Comparison of ENCODE assay signal across 11 cellular contexts in the genomic region with DNA sequence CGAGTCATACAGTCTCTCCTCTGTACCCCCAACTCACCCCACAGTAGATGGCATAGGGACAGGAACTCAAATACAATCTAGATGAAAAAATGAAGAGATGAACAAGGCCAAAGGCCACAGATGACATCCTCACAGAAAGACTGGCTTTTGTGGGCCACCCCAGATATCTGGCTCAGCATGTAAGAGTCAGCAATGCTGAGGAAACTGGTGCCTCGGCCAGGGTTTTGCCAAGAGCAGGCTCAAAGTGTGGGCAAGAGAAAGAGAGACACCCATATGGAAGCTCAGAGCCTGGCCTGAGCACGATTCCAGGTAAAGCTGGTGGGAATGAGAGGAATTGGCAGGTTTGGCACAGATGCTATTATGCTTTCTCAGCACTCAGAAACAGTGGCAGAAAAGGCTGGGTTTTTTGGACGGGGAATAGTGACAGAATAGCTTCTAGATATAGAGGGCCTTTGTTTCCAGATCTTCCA.
DNase-seq lines count a peak whose midpoint lies in the region; ATAC-seq and TF ChIP-seq lines count a peak whose summit lies in the region.
"Had no signal": no experiment of that assay in that cellular context is flagged by ENCODE, and none has a peak within 500 bp of the region (broad histone marks: within the 10 kb centered on the region; RNA-seq: fewer than 3 reads in every experiment).

No MANE protein-coding gene starts in this region.

- peaks cover 11% of the 10 kb centered on the region for H3K36me3 Mint-ChIP-seq in activated T-cell treated with anti-CD3 and anti-CD28 coated beads, Interleukin-2, amount 50 U/mL, for 24 hours (ENCODE audit: low read depth)
- H3K36me3 Mint-ChIP-seq in activated naive CD8-positive, alpha-beta T cell treated with anti-CD3 and anti-CD28 coated beads, Interleukin-2, amount 50 U/mL, for 24 hours (ENCODE audit: low read depth): peaks cover 16% of the 10 kb centered on the region

- H3K9me3 Mint-ChIP-seq in activated T-cell treated with anti-CD3 and anti-CD28 coated beads, Interleukin-2, amount 50 U/mL, for 24 hours: peaks cover 13% of the 10 kb centered on the region
- peaks cover 16% of the 10 kb centered on the region for H3K9me3 Mint-ChIP-seq in activated naive CD8-positive, alpha-beta T cell treated with anti-CD3 and anti-CD28 coated beads, Interleukin-2, amount 50 U/mL, for 24 hours

- H3K4me3 Mint-ChIP-seq in activated T-cell treated with anti-CD3 and anti-CD28 coated beads, Interleukin-2, amount 50 U/mL, for 24 hours: peak overlapping the region; percentile 30
- H3K4me3 Mint-ChIP-seq in activated naive CD8-positive, alpha-beta T cell treated with anti-CD3 and anti-CD28 coated beads, Interleukin-2, amount 50 U/mL, for 24 hours: peak overlapping the region; percentile 36

- no peaks in the 10 kb centered on the region for H3K36me3 ChIP-seq in thoracic aorta

- no peak overlapping the region for H3K4me3 ChIP-seq in thoracic aorta

- H3K27me3 ChIP-seq in thoracic aorta (replicated peaks; ENCODE audit: insufficient read depth): no peaks in the 10 kb centered on the region

- H3K27me3 Mint-ChIP-seq in activated T-cell treated with anti-CD3 and anti-CD28 coated beads, Interleukin-2, amount 50 U/mL, for 24 hours: no peaks in the 10 kb centered on the region
- H3K27me3 Mint-ChIP-seq in activated naive CD8-positive, alpha-beta T cell treated with anti-CD3 and anti-CD28 coated beads, Interleukin-2, amount 50 U/mL, for 24 hours: no peaks in the 10 kb centered on the region

- H3K4me1 ChIP-seq in thoracic aorta (ENCODE audit: control insufficient read depth in 1 of 2, low read depth in 2 of 2): peaks cover 3 to 8% of the 10 kb centered on the region in 2 donors

- H3K9me3 ChIP-seq in thoracic aorta: peaks cover 3% of the 10 kb centered on the region

- no peak for ATAC-seq in activated naive CD8-positive, alpha-beta T cell treated with anti-CD3 and anti-CD28 coated beads, Interleukin-2, amount 50 U/mL, for 24 hours
- ATAC-seq in thoracic aorta (ENCODE audit: insufficient number of reproducible peaks, low FRiP score, low read depth) (peak; percentile 40), GM21390 (IDR thresholded peaks at IDR 0.05; ENCODE audit: unreplicated experiment) (no peak), HG02610 (IDR thresholded peaks at IDR 0.05; ENCODE audit: unreplicated experiment) (no peak)

- H3K4me1 Mint-ChIP-seq in activated T-cell treated with anti-CD3 and anti-CD28 coated beads, Interleukin-2, amount 50 U/mL, for 24 hours (ENCODE audit: low read depth): peaks cover 76% of the 10 kb centered on the region
- peaks cover 63% of the 10 kb centered on the region for H3K4me1 Mint-ChIP-seq in activated naive CD8-positive, alpha-beta T cell treated with anti-CD3 and anti-CD28 coated beads, Interleukin-2, amount 50 U/mL, for 24 hours

- TF ChIP-seq CTCF in thoracic aorta (IDR thresholded peaks at IDR 0.05): no peak

- H3K27ac Mint-ChIP-seq in activated T-cell treated with anti-CD3 and anti-CD28 coated beads, Interleukin-2, amount 50 U/mL, for 24 hours: peak overlapping the region; percentile 98
- H3K27ac Mint-ChIP-seq in activated naive CD8-positive, alpha-beta T cell treated with anti-CD3 and anti-CD28 coated beads, Interleukin-2, amount 50 U/mL, for 24 hours: peak overlapping the region; percentile 99

- H3K27ac ChIP-seq in thoracic aorta: no peak overlapping the region

- peak; percentile 66 for DNase-seq in activated T-cell treated with anti-CD3 and anti-CD28 coated beads, Interleukin-2, amount 50 U/mL, for 24 hours
- DNase-seq in activated T-cell treated with anti-CD3 and anti-CD28 coated beads for 4 hours (no peak), medulla oblongata (ENCODE audit: extremely low spot score) (peak; percentile 52), thoracic aorta (ENCODE audit: low spot score) (no peak), GOT3 (lab: John Stamatoyannopoulos, UW) (no peak)
- no peak for DNase-seq in activated naive CD8-positive, alpha-beta T cell treated with anti-CD3 and anti-CD28 coated beads, Interleukin-2, amount 50 U/mL, for 24 hours
- DNase-seq: effector CD8-positive, alpha-beta T cell; NCI-H1436; T1000 had no signal

Comparison
In these comparisons a context has a peak if more than half of its experiments do, and no peak if none do; other contexts are left out.
1. DNase-seq: peak in activated T-cell treated with anti-CD3 and anti-CD28 coated beads, Interleukin-2, amount 50 U/mL, for 24 hours (single experiment) and medulla oblongata (single experiment); none in activated T-cell treated with anti-CD3 and anti-CD28 coated beads for 4 hours (single experiment), activated naive CD8-positive, alpha-beta T cell treated with anti-CD3 and anti-CD28 coated beads, Interleukin-2, amount 50 U/mL, for 24 hours (single experiment), thoracic aorta (single experiment) and GOT3 (single experiment).